ENCODE assay signal across 8 cellular contexts in genomic region chr1:226723640-226724532, GRCh38. TPM values are rescaled to one million over a fixed set of nuclear protein-coding genes. Genes with fewer than 3 reads are reported as not detected.
DNase-seq lines count a peak whose midpoint lies in the region; ATAC-seq and TF ChIP-seq lines count a peak whose summit lies in the region.

No MANE protein-coding gene starts in this region.

- BruUV-seq in MCF 10A (replicated peaks; lab: Mats Ljungman, UMichigan), result no TSS peak

- H3K4me1 Mint-ChIP-seq in activated naive CD4-positive, alpha-beta T cell treated with anti-CD3 and anti-CD28 coated beads for 36 hours (ENCODE audit: low read depth), result peaks cover 92% of the 10 kb centered on the region
- peaks cover 20% of the 10 kb centered on the region for H3K4me1 Mint-ChIP-seq in MCF 10A (ENCODE audit: insufficient read depth, unreplicated experiment)

- H3K4me1 ChIP-seq in mesodermal cell (ENCODE audit: control insufficient read depth, insufficient read depth, low read length, poor library complexity, severe bottlenecking), result peaks cover 20% of the 10 kb centered on the region

- POLR2A ChIA-PET in MCF 10A (lab: Yijun Ruan, JAX), result interaction anchor here (0.9 to 1.6 kb wide), 5 partner anchors 16 to 215 kb away, joined by 3 to 8 read pairs (median 4); partner anchors contain the start of gene ITPKB

- WGBS in mesodermal cell (ENCODE audit: insufficient coverage in 2 of 2), 2 experiments, result 39 to 48% methylated on average over 7 to 8 of the region's 13 CpGs

- no peak for ATAC-seq in HG03159 (IDR thresholded peaks at IDR 0.05; ENCODE audit: unreplicated experiment)

- peak overlapping the region; percentile 25 for H3K27ac ChIP-seq in mesodermal cell (ENCODE audit: low read depth, low read length, severe bottlenecking)

- no peak for TF ChIP-seq CTCF in MCF 10A (IDR thresholded peaks at IDR 0.05; ENCODE audit: unreplicated experiment)

- peak; percentile 51 for DNase-seq in activated naive CD4-positive, alpha-beta T cell treated with anti-CD3 and anti-CD28 coated beads for 36 hours
- no peak for DNase-seq in activated naive CD4-positive, alpha-beta T cell (lab: John Stamatoyannopoulos, UW)
- DNase-seq in NCI-H446 (lab: John Stamatoyannopoulos, UW) (peak; percentile 30 to 66), MCF 10A (ENCODE audit: unreplicated experiment) (peak; percentile 79), GM19240 (ENCODE audit: insufficient read length, low spot score) (no peak), mesenteric fat pad (ENCODE audit: low spot score) (no peak)

- H3K27me3 Mint-ChIP-seq in activated naive CD4-positive, alpha-beta T cell treated with anti-CD3 and anti-CD28 coated beads for 36 hours (ENCODE audit: low read depth), result no peaks in the 10 kb centered on the region
- H3K27me3 Mint-ChIP-seq in MCF 10A (ENCODE audit: insufficient read depth, unreplicated experiment), result no peaks in the 10 kb centered on the region

- no peaks in the 10 kb centered on the region for H3K9me3 Mint-ChIP-seq in activated naive CD4-positive, alpha-beta T cell treated with anti-CD3 and anti-CD28 coated beads for 36 hours
- H3K9me3 Mint-ChIP-seq in MCF 10A (ENCODE audit: unreplicated experiment), result no peaks in the 10 kb centered on the region

- intact Hi-C loops in activated naive CD4-positive, alpha-beta T cell treated with anti-CD3 and anti-CD28 coated beads for 36 hours (cut with micrococcal nuclease), result loop anchor here (1.0 kb wide), 4 partner anchors 7 to 61 kb away; no protein-coding TSS in a partner anchor
- intact Hi-C loops in MCF 10A (cut with micrococcal nuclease), result no loop called here

- H3K36me3 ChIP-seq in mesodermal cell (ENCODE audit: control insufficient read depth, insufficient read depth, low read length), result peaks cover 10% of the 10 kb centered on the region

- H3K4me3 Mint-ChIP-seq in activated naive CD4-positive, alpha-beta T cell treated with anti-CD3 and anti-CD28 coated beads for 36 hours, result peak overlapping the region; percentile 86
- H3K4me3 Mint-ChIP-seq in MCF 10A (ENCODE audit: unreplicated experiment), result no peak overlapping the region

- H3K4me3 ChIP-seq in mesodermal cell (ENCODE audit: extremely low read depth, insufficient read depth, low read length, poor library complexity, severe bottlenecking), result no peak overlapping the region

- peak overlapping the region; percentile 98 for H3K27ac Mint-ChIP-seq in activated naive CD4-positive, alpha-beta T cell treated with anti-CD3 and anti-CD28 coated beads for 36 hours
- no peak overlapping the region for H3K27ac Mint-ChIP-seq in MCF 10A (ENCODE audit: low read depth, unreplicated experiment)

- CTCF ChIA-PET in activated naive CD4-positive, alpha-beta T cell treated with anti-CD3 and anti-CD28 coated beads for 36 hours (lab: Charles Lee), result interaction anchor here (1.0 to 1.4 kb wide), 4 partner anchors 8 to 12 kb away, joined by 3 to 9 read pairs (median 5); no protein-coding TSS in a partner anchor
- CTCF ChIA-PET in MCF 10A (lab: Yijun Ruan, JAX), result interaction anchor here (0.6 to 2.0 kb wide), 11 partner anchors 10 to 355 kb away, joined by 3 to 18 read pairs (median 3); partner anchors contain the start of gene ITPKB

- H3K9me3 ChIP-seq in mesodermal cell (ENCODE audit: control insufficient read depth, low read length), result no peaks in the 10 kb centered on the region

- peaks cover 48% of the 10 kb centered on the region for H3K36me3 Mint-ChIP-seq in activated naive CD4-positive, alpha-beta T cell treated with anti-CD3 and anti-CD28 coated beads for 36 hours (ENCODE audit: low read depth)
- no peaks in the 10 kb centered on the region for H3K36me3 Mint-ChIP-seq in MCF 10A (ENCODE audit: insufficient read depth, unreplicated experiment)

RNA-seq across cellular contexts. Expression of gene ITPKB, which starts 15.2 kb away (rescaled TPM):
- total RNA-seq in activated naive CD4-positive, alpha-beta T cell treated with anti-CD3 and anti-CD28 coated beads for 36 hours, result 10 to 100 TPM; 40.3 to 40.9 TPM
- total RNA-seq in MCF 10A (2022) (9.5 and 12.6 TPM in 2 replicates), mesenteric fat pad (34.9 TPM)
- 20.5 TPM for polyA plus RNA-seq in mesodermal cell (2013, experiment 1 of 2)
- polyA plus RNA-seq in mesodermal cell (2013, experiment 2 of 2), result 14.3 TPM

Comparison
In these comparisons a context has a peak if more than half of its experiments do, and no peak if none do; other contexts are left out.
1. DNase-seq: peak in activated naive CD4-positive, alpha-beta T cell treated with anti-CD3 and anti-CD28 coated beads for 36 hours (single experiment), NCI-H446 (2 of 2) and MCF 10A (single experiment); none in activated naive CD4-positive, alpha-beta T cell (0 of 4), GM19240 (single experiment) and mesenteric fat pad (single experiment).